ENCODE assay signal across 1 cellular context in genomic region chr17:51166987-51167931, GRCh38.
TF ChIP-seq lines count a peak whose summit lies in the region.

No MANE protein-coding gene starts in this region.

TF ChIP-seq in HepG2, 621 proteins besides CTCF, POLR2A, EP300 and RAD21 (continued from another document and continues in another):
- TF ChIP-seq ZBTB40 (IDR thresholded peaks at IDR 0.05) (no peak), ZBTB40 (CRISPR knock-in tag; IDR thresholded peaks at IDR 0.05) (no peak), ZNF639 (CRISPR knock-in tag; conservative IDR thresholded peaks at IDR 0.05) (no peak), HES4 (CRISPR knock-in tag; IDR thresholded peaks at IDR 0.05; ENCODE audit: borderline replicate concordance) (no peak), THYN1 (CRISPR knock-in tag; IDR thresholded peaks at IDR 0.05; ENCODE audit: borderline replicate concordance, low read depth) (no peak), AKNA (CRISPR knock-in tag; IDR thresholded peaks at IDR 0.05; ENCODE audit: borderline replicate concordance) (peak; percentile 32; the same call in 1 of the 2 replicates), REPIN1 (CRISPR knock-in tag; IDR thresholded peaks at IDR 0.05; ENCODE audit: borderline replicate concordance, low read depth) (peak; percentile 75; the same call in 1 of the 2 replicates), ARNT2 (CRISPR knock-in tag; IDR thresholded peaks at IDR 0.05; ENCODE audit: low read depth) (peak; percentile 28; the same call in 1 of the 2 replicates), ZNF446 (CRISPR knock-in tag; IDR thresholded peaks at IDR 0.05) (no peak), NFKBIZ (CRISPR knock-in tag; IDR thresholded peaks at IDR 0.05) (no peak), ZNF792 (CRISPR knock-in tag; IDR thresholded peaks at IDR 0.05) (peak; percentile 71; the same call in 1 of the 2 replicates), ZNF589 (CRISPR knock-in tag; conservative IDR thresholded peaks at IDR 0.05) (no peak), HDAC6 (IDR thresholded peaks at IDR 0.05; ENCODE audit: low read depth, low read length) (no peak), ZBED4 (CRISPR knock-in tag; IDR thresholded peaks at IDR 0.05; ENCODE audit: borderline replicate concordance) (peak; percentile 89; the same call in 1 of the 2 replicates), E2F5 (CRISPR knock-in tag; conservative IDR thresholded peaks at IDR 0.05) (no peak), NFYB (CRISPR knock-in tag; IDR thresholded peaks at IDR 0.05) (no peak), CREM (IDR thresholded peaks at IDR 0.05) (no peak), CREM (CRISPR knock-in tag; IDR thresholded peaks at IDR 0.05) (no peak), ZNF160 (CRISPR knock-in tag; IDR thresholded peaks at IDR 0.05) (no peak; the same call in 1 of the 2 replicates), ZNF879 (CRISPR knock-in tag; IDR thresholded peaks at IDR 0.05) (no peak), ZNF609 (CRISPR knock-in tag; IDR thresholded peaks at IDR 0.05; ENCODE audit: borderline replicate concordance) (no peak; the same call in 1 of the 2 replicates), ZNF34 (CRISPR knock-in tag; IDR thresholded peaks at IDR 0.05; ENCODE audit: borderline replicate concordance) (no peak), ZNF841 (CRISPR knock-in tag; IDR thresholded peaks at IDR 0.05; ENCODE audit: borderline replicate concordance) (no peak), ZSCAN5A (CRISPR knock-in tag; IDR thresholded peaks at IDR 0.05; ENCODE audit: borderline replicate concordance) (peak; percentile 86), FOXP1 (IDR thresholded peaks at IDR 0.05) (no peak), FOXP1 (CRISPR knock-in tag; IDR thresholded peaks at IDR 0.05) (no peak), ZNF557 (CRISPR knock-in tag; IDR thresholded peaks at IDR 0.05) (no peak), ZNF468 (CRISPR knock-in tag; IDR thresholded peaks at IDR 0.05) (no peak)
